Comparison of ENCODE assay signal across 8 cellular contexts in genomic region chr20:33415948-33416347, GRCh38. TPM values are rescaled to one million over a fixed set of nuclear protein-coding genes. Genes with fewer than 3 reads are reported as not detected.
DNase-seq lines count a peak whose midpoint lies in the region; FAIRE-seq and TF ChIP-seq lines count a peak whose summit lies in the region.

No MANE protein-coding gene starts in this region.

- H3K36me3 ChIP-seq in OCI-LY7 (ENCODE audit: insufficient read depth, low read length) = peaks cover 71% of the 10 kb centered on the region

- peak; percentile 73 for TF ChIP-seq CTCF in OCI-LY7 (conservative IDR thresholded peaks at IDR 0.05; ENCODE audit: low read length)

- H3K79me2 ChIP-seq in OCI-LY7 (ENCODE audit: insufficient read depth, low read depth, low read length) = no peaks in the 10 kb centered on the region

- intact Hi-C loops in OCI-LY7 (cut with micrococcal nuclease; ENCODE audit: unreplicated experiment) = loop anchor here (2.0 kb wide), 1 partner anchor 27 kb away; the partner anchor contains the start of gene SNTA1

- BruUV-seq in OCI-LY7 (replicated peaks; lab: Mats Ljungman, UMichigan) = no TSS peak

- no peaks in the 10 kb centered on the region for H3K9me2 ChIP-seq in OCI-LY7 (ENCODE audit: insufficient read depth, low read length)

- no peaks in the 10 kb centered on the region for H4K20me1 ChIP-seq in OCI-LY7 (ENCODE audit: insufficient read depth, low read length)

- POLR2A ChIA-PET in OCI-LY7 (lab: Charles Lee) = no interaction called here

- no peak overlapping the region for H3K4me3 ChIP-seq in OCI-LY7 (ENCODE audit: low read depth, low read length, poor library complexity, severe bottlenecking)

- FAIRE-seq in GM12891 (lab: Jason Lieb, UNC) = no peak

- TF ChIP-seq POLR2A in GM12891 (IDR thresholded peaks at IDR 0.05; ENCODE audit: low read depth, low read length) = no peak

- no peak overlapping the region for H3K4me2 ChIP-seq in OCI-LY7 (ENCODE audit: low read length)

- CTCF ChIA-PET in OCI-LY7 (lab: Charles Lee; ENCODE audit: unreplicated experiment) = no interaction called here

- DNase-seq in NOMO-1 treated with DMSO at 0.1 percent for 48 hours (lab: John Stamatoyannopoulos, UW; ENCODE audit: unreplicated experiment) = peak; percentile 2
- DNase-seq in NOMO-1 treated with dmso at 0.1 percent for 144 hours (lab: John Stamatoyannopoulos, UW; ENCODE audit: unreplicated experiment) = no peak
- DNase-seq in OCI-LY7 (ENCODE audit: low spot score) = peak; percentile 62
- peak; percentile 49 for DNase-seq in fibroblast of gingiva (ENCODE audit: low read depth)
- DNase-seq in nucleus accumbens (lab: John Stamatoyannopoulos, UW) = peak in 34 of 56 donors; percentile 1 to 67 (median 28)
- DNase-seq in GM12891 (ENCODE audit: insufficient read length, low spot score) = no peak
- DNase-seq in dedifferentiated amniotic fluid mesenchymal stem cell (ENCODE audit: extremely low spot score) = no peak
- no peak for DNase-seq in NCI-H1436 treated with DMSO at 0.1 percent for 48 hours (lab: John Stamatoyannopoulos, UW)

- peaks cover 15% of the 10 kb centered on the region for H3K4me1 ChIP-seq in OCI-LY7 (ENCODE audit: insufficient read depth, low read length, poor library complexity, severe bottlenecking)

- no peaks in the 10 kb centered on the region for H3K9me3 ChIP-seq in OCI-LY7 (ENCODE audit: low read length)

- no peak overlapping the region for H3K27ac ChIP-seq in OCI-LY7 (ENCODE audit: low read depth, low read length, poor library complexity, severe bottlenecking)

- H2AFZ ChIP-seq in OCI-LY7 (ENCODE audit: low read length) = no peak overlapping the region

TF ChIP-seq in GM12891, 5 proteins besides CTCF, POLR2A, EP300 and RAD21:
- no peak for TF ChIP-seq PAX5 (IDR thresholded peaks at IDR 0.05; ENCODE audit: insufficient read depth, low read length, severe bottlenecking)
- no peak for TF ChIP-seq TAF1 (IDR thresholded peaks at IDR 0.05; ENCODE audit: low read depth, low read length)
- TF ChIP-seq POU2F2 (IDR thresholded peaks at IDR 0.05; ENCODE audit: low read depth, low read length) = no peak
- no peak for TF ChIP-seq POLR2AphosphoS5 (IDR thresholded peaks at IDR 0.05; ENCODE audit: low read depth, low read length)
- TF ChIP-seq SPI1 (IDR thresholded peaks at IDR 0.05; ENCODE audit: low read depth, low read length) = no peak
TF ChIP-seq in GM12891: peak in this region for 0.

RNA-seq across cellular contexts. Expression of gene CDK5RAP1, which starts 14.6 kb away (rescaled TPM):
- total RNA-seq in OCI-LY7 (2014; rRNA removed; shearing (Covaris generic)) = 32.1 and 41.2 TPM in 2 replicates
- 45.4 and 49.4 TPM in 2 replicates for total RNA-seq in OCI-LY7 (2022)
- 19.8 TPM for polyA plus RNA-seq in GM12891 (2012; ENCODE audit: low read depth, missing spikeins)

RNA-seq across cellular contexts. Expression of gene SNTA1, which starts 27.6 kb away (rescaled TPM):
- 44.8 and 46.5 TPM in 2 replicates for total RNA-seq in OCI-LY7 (2014; rRNA removed; shearing (Covaris generic))
- total RNA-seq in OCI-LY7 (2022) = 36.6 and 42.1 TPM in 2 replicates
- polyA plus RNA-seq in GM12891 (2012; ENCODE audit: low read depth, missing spikeins) = 2.7 TPM

Comparison
In these comparisons a context has a peak if more than half of its experiments do, and no peak if none do; other contexts are left out.
1. DNase-seq: peak in NOMO-1 treated with DMSO at 0.1 percent for 48 hours (single experiment), OCI-LY7 (single experiment), fibroblast of gingiva (single experiment) and nucleus accumbens (34 of 56); none in NOMO-1 treated with dmso at 0.1 percent for 144 hours (single experiment), GM12891 (single experiment), dedifferentiated amniotic fluid mesenchymal stem cell (single experiment) and NCI-H1436 treated with DMSO at 0.1 percent for 48 hours (single experiment).